In the genomic region with DNA sequence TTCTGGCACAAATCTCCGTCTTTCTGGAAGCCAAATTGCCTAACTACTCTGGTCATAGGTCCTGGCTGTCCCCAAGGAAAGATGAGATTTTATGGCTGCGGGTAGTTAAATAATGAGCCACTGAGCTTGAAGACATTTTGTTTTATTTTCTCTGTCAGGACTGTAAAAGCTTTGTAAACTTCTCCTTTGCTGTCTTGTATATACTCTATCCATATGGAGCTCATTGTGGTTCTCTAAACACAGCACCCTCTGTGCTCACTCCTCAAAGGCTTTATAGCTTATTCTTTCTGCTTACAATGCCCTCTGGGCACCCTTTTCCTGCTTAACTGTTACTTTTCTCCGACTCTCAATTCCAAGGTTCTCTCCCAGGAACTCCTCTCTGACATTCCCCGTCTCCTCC, we compare ENCODE assay signal across 19 cellular contexts.
DNase-seq lines count a peak whose midpoint lies in the region; ATAC-seq and TF ChIP-seq lines count a peak whose summit lies in the region.
"Had no signal": no experiment of that assay in that cellular context is flagged by ENCODE, and none has a peak within 500 bp of the region (broad histone marks: within the 10 kb centered on the region; RNA-seq: fewer than 3 reads in every experiment).

No MANE protein-coding gene starts in this region.

- DNase-seq in AG04450 (ENCODE audit: low read depth, low spot score), result no peak
- DNase-seq in epidermal melanocyte (ENCODE audit: insufficient read length, low spot score), result peak; percentile 61
- DNase-seq in nephron progenitor cell, result no peak
- no peak for DNase-seq in stimulated activated CD4-positive, alpha-beta T cell treated with anti-CD3 and anti-CD28 coated beads, Interleukin-2, amount 100 ng/mL, for 24 hours
- DNase-seq in amniotic stem cell (lab: John Stamatoyannopoulos, UW), result no peak
- DNase-seq: AML-193; BE2C; Calu3; CD4-positive, alpha-beta T cell; CD8-positive, alpha-beta memory T cell; COR-L47; DND-41; GM23248; H7; HCEC 1CT had no signal

- no peak overlapping the region for H3K4me3 ChIP-seq in AG04450 (ENCODE audit: low read depth, low read length)
- H3K4me3 ChIP-seq: BLaER1 treated with 17β-estradiol and CSF1 and Interleukin-3, amounts not matched to agents 10 nM and 100 nM; GM23248 had no signal

- no peaks in the 10 kb centered on the region for H3K36me3 Mint-ChIP-seq in nephron progenitor cell (ENCODE audit: low read depth)
- H3K36me3 Mint-ChIP-seq: CD14-positive monocyte; CD8-positive, alpha-beta memory T cell had no signal

- peaks cover 20% of the 10 kb centered on the region for H3K4me1 Mint-ChIP-seq in nephron progenitor cell
- H3K4me1 Mint-ChIP-seq: CD14-positive monocyte; CD8-positive, alpha-beta memory T cell had no signal

- no peaks in the 10 kb centered on the region for H3K27me3 ChIP-seq in AG04450 (ENCODE audit: control insufficient read depth, insufficient read depth, low read length)
- H3K27me3 ChIP-seq: BE2C; BLaER1 treated with 17β-estradiol and CSF1 and Interleukin-3, amounts not matched to agents 10 nM and 100 nM had no signal

- H3K9me3 Mint-ChIP-seq in nephron progenitor cell, result peaks cover 3% of the 10 kb centered on the region
- H3K9me3 Mint-ChIP-seq: CD4-positive, alpha-beta T cell; CD8-positive, alpha-beta memory T cell had no signal

- no peak overlapping the region for H3K4me3 Mint-ChIP-seq in nephron progenitor cell
- H3K4me3 Mint-ChIP-seq: CD14-positive monocyte; CD4-positive, alpha-beta T cell; CD8-positive, alpha-beta memory T cell had no signal

- no peaks in the 10 kb centered on the region; the same call in 1 of the 2 replicates for H3K9me3 ChIP-seq in AG04450 (ENCODE audit: control insufficient read depth, insufficient read depth, low read length)
- H3K9me3 ChIP-seq: BE2C; BLaER1 treated with 17β-estradiol and CSF1 and Interleukin-3, amounts not matched to agents 10 nM and 100 nM had no signal

- TF ChIP-seq CTCF in AG04450 (IDR thresholded peaks at IDR 0.05; ENCODE audit: low read depth, low read length), result no peak
- TF ChIP-seq CTCF in nephron progenitor cell (IDR thresholded peaks at IDR 0.05), result no peak

- POLR2A ChIA-PET in AG04450 (lab: Yijun Ruan, JAX), result interaction anchor here (1.1 kb wide), 1 partner anchor 30 kb away, joined by 3 read pairs; no protein-coding TSS in a partner anchor

- peak overlapping the region; percentile 49 for H3K27ac Mint-ChIP-seq in nephron progenitor cell
- H3K27ac Mint-ChIP-seq: CD14-positive monocyte; CD4-positive, alpha-beta T cell; CD8-positive, alpha-beta memory T cell had no signal

- no peaks in the 10 kb centered on the region for H3K27me3 Mint-ChIP-seq in nephron progenitor cell (ENCODE audit: low read depth, poor library complexity)

- H3K27ac ChIP-seq in AG04450 (ENCODE audit: low read depth, low read length), result peak overlapping the region; percentile 39
- H3K27ac ChIP-seq: 22Rv1; BLaER1 treated with 17β-estradiol and CSF1 and Interleukin-3, amounts not matched to agents 10 nM and 100 nM; GM23248 had no signal

- no peak for ATAC-seq in HG03108 (IDR thresholded peaks at IDR 0.05; ENCODE audit: unreplicated experiment)

- CTCF ChIA-PET in AG04450 (lab: Charles Lee), result interaction anchor here (1.3 kb wide), 1 partner anchor 303 kb away, joined by 5 read pairs; no protein-coding TSS in a partner anchor
